Comparison of ENCODE assay signal across 18 cellular contexts in genomic region chr5:95526871-95527270, GRCh38. TPM values are rescaled to one million over a fixed set of nuclear protein-coding genes. Genes with fewer than 3 reads are reported as not detected.
A peak's percentile ranks its signal among the peaks of the same experiment; 100 is the strongest.
DNase-seq lines count a peak whose midpoint lies in the region; ATAC-seq, FAIRE-seq and TF ChIP-seq lines count a peak whose summit lies in the region.
"Had no signal": no experiment of that assay in that cellular context is flagged by ENCODE, and none has a peak within 500 bp of the region (broad histone marks: within the 10 kb centered on the region; RNA-seq: fewer than 3 reads in every experiment).

No MANE protein-coding gene starts in this region.

- ATAC-seq in naive thymus-derived CD4-positive, alpha-beta T cell = no peak
- ATAC-seq: HCT116 had no signal

- no peak overlapping the region for H3K4me3 ChIP-seq in fibroblast of mammary gland (ENCODE audit: control insufficient read depth, low read depth, low read length)
- no peak overlapping the region for H3K4me3 ChIP-seq in naive thymus-derived CD4-positive, alpha-beta T cell (ENCODE audit: low read length)

- H3K4me1 Mint-ChIP-seq in naive thymus-derived CD4-positive, alpha-beta T cell = peaks cover 0 to 19% (median 12%) of the 10 kb centered on the region in 7 donors

- no peak overlapping the region for H3K4me3 Mint-ChIP-seq in naive thymus-derived CD4-positive, alpha-beta T cell
- H3K4me3 Mint-ChIP-seq: CD4-positive, alpha-beta memory T cell; IgD-negative memory B cell had no signal

- peaks cover 6 to 66% (median 36%) of the 10 kb centered on the region in 3 experiments for H3K36me3 ChIP-seq in naive thymus-derived CD4-positive, alpha-beta T cell (ENCODE audit: control insufficient read depth in 2 of 3, insufficient read depth in 3 of 3, low read length in 3 of 3)

- H3K27me3 Mint-ChIP-seq in naive thymus-derived CD4-positive, alpha-beta T cell = no peaks in the 10 kb centered on the region
- H3K27me3 Mint-ChIP-seq: CD4-positive, alpha-beta memory T cell; IgD-negative memory B cell had no signal

- DNase-seq in EL (peak; percentile 6), HS-5 (ENCODE audit: low read depth) (peak; percentile 9), amniotic epithelial cell (ENCODE audit: low read depth) (peak; percentile 51), fibroblast of mammary gland (ENCODE audit: low read depth) (peak; percentile 45), D721Med (ENCODE audit: insufficient read length, low spot score) (no peak), H4 (ENCODE audit: low spot score) (no peak), NCI-H1694 (lab: John Stamatoyannopoulos, UW) (no peak)
- no peak for DNase-seq in naive thymus-derived CD4-positive, alpha-beta T cell
- DNase-seq: BE2C; CD4-positive, alpha-beta memory T cell; DMS153; DMS79 treated with DMSO at 0.1 percent for 48 hours; KG1 had no signal

- H3K9me3 ChIP-seq in naive thymus-derived CD4-positive, alpha-beta T cell (ENCODE audit: control insufficient read depth in 2 of 3, low read length in 3 of 3) = no peaks in the 10 kb centered on the region
- H3K9me3 ChIP-seq: BE2C had no signal

- CTCF ChIA-PET in naive thymus-derived CD4-positive, alpha-beta T cell (lab: Charles Lee) = no interaction called here

- TF ChIP-seq CTCF in fibroblast of mammary gland (conservative IDR thresholded peaks at IDR 0.05; ENCODE audit: control insufficient read depth, insufficient read depth, low read depth, low read length) = no peak
- no peak for TF ChIP-seq CTCF in D721Med (IDR thresholded peaks at IDR 0.05; ENCODE audit: insufficient read depth, missing control alignments)

- intact Hi-C loops in naive thymus-derived CD4-positive, alpha-beta T cell (cut with micrococcal nuclease) = no loop called here

- H3K27me3 ChIP-seq in naive thymus-derived CD4-positive, alpha-beta T cell (ENCODE audit: control insufficient read depth in 2 of 2, insufficient read depth in 2 of 2, low read length in 2 of 2) = no peaks in the 10 kb centered on the region
- H3K27me3 ChIP-seq: BE2C had no signal

- POLR2A ChIA-PET in naive thymus-derived CD4-positive, alpha-beta T cell (lab: Charles Lee) = no interaction called here

- no peak for FAIRE-seq in D721Med (lab: Jason Lieb, UNC)
- FAIRE-seq: H1 had no signal

- H3K9me3 Mint-ChIP-seq in naive thymus-derived CD4-positive, alpha-beta T cell = no peaks in the 10 kb centered on the region
- H3K9me3 Mint-ChIP-seq: CD4-positive, alpha-beta memory T cell; IgD-negative memory B cell had no signal

- no peaks in the 10 kb centered on the region for H3K4me1 ChIP-seq in naive thymus-derived CD4-positive, alpha-beta T cell (ENCODE audit: control insufficient read depth in 2 of 2, insufficient read depth in 2 of 2, low read length in 2 of 2)
- H3K4me1 ChIP-seq: BE2C had no signal

- peaks cover 16 to 47% (median 32%) of the 10 kb centered on the region in 5 donors for H3K36me3 Mint-ChIP-seq in naive thymus-derived CD4-positive, alpha-beta T cell

- no peak overlapping the region for H3K27ac ChIP-seq in naive thymus-derived CD4-positive, alpha-beta T cell (ENCODE audit: low read depth, low read length)
- H3K27ac ChIP-seq: C4-2B, HL-60 had no signal

- no peak overlapping the region for H3K27ac Mint-ChIP-seq in naive thymus-derived CD4-positive, alpha-beta T cell
- H3K27ac Mint-ChIP-seq: IgD-negative memory B cell had no signal

RNA-seq across cellular contexts. Expression of gene SKIC3, which starts 27.9 kb away (rescaled TPM):
- total RNA-seq in H4 (2014; rRNA removed; shearing (Covaris generic)) = 34.4 and 45.4 TPM in 2 replicates
- 100 to 1,000 TPM in 1 of 5 experiments, 10 to 100 TPM in 4; 74.6 to 103 (median 81.0) TPM for total RNA-seq in naive thymus-derived CD4-positive, alpha-beta T cell
- polyA plus RNA-seq in naive thymus-derived CD4-positive, alpha-beta T cell = 10 to 100 TPM; 27.6 to 43.1 TPM

RNA-seq across cellular contexts. Expression of gene ARSK, which starts 28.0 kb away (rescaled TPM):
- total RNA-seq in H4 (2014; rRNA removed; shearing (Covaris generic)) = 9.2 and 10.2 TPM in 2 replicates
- 1 to 10 TPM; 2.5 to 8.5 (median 4.5) TPM for total RNA-seq in naive thymus-derived CD4-positive, alpha-beta T cell
- 10 to 100 TPM; 12.1 to 13.3 TPM for polyA plus RNA-seq in naive thymus-derived CD4-positive, alpha-beta T cell

Comparison
In these comparisons a context has a peak if more than half of its experiments do, and no peak if none do; other contexts are left out.
1. DNase-seq: peak in EL (single experiment), HS-5 (single experiment), amniotic epithelial cell (single experiment) and fibroblast of mammary gland (single experiment); none in D721Med (single experiment), H4 (single experiment), naive thymus-derived CD4-positive, alpha-beta T cell (0 of 9) and NCI-H1694 (single experiment).